ENCODE assay signal across 3 cellular contexts in the genomic region with DNA sequence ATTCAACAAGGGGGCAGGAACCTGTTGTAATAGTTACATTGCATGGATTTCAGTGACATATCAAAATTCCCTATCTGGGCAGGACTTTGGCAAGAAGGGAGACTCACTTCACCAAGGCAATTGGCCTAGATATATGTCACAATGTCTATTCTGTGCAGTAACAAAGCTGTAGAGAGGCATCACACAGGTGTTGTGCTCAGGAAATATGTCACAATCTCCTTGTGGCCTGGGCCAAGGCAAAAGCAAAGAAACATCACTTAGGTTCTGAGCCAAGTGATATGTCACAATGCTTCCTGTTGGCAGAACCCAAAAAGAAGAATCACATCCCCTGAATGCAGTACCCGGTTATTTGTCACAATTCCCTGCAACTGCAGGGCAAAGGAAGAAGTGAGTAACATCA.
"Had no signal": no experiment of that assay in that cellular context is flagged by ENCODE, and none has a peak within 500 bp of the region (broad histone marks: within the 10 kb centered on the region; RNA-seq: fewer than 3 reads in every experiment).

No MANE protein-coding gene starts in this region.

- H3K4me3 ChIP-seq: GM12878 had no signal

- ATAC-seq: GM12878 had no signal

- DNase-seq: GDM1, GF-D8 had no signal
